In the genomic region with DNA sequence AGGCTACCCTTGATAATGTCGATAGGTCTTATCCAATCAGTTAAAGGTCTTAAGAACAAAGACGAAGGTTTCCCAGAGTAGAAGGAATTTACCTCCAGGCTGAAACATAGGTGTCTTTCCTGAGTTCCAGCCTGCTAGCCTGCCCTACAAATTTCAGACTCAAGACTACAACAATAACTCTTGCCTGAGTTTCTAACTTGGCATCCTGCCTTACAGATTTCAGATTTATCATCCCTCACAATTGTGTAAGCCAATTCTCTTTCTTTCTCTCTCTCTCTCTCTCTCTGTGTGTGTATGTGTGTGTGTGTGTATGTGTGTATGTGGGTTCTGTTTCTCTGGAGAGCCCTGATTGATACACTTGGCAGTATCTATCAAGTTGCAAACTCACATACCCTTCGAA, we compare ENCODE assay signal across 12 cellular contexts.
"Had no signal": no experiment of that assay in that cellular context is flagged by ENCODE, and none has a peak within 500 bp of the region (broad histone marks: within the 10 kb centered on the region; RNA-seq: fewer than 3 reads in every experiment).

No MANE protein-coding gene starts in this region.

- H3K4me3 ChIP-seq: cardiac muscle cell, heart left ventricle, lung, skin epidermis, suprapubic skin, transverse colon, vagina had no signal

- H3K27ac ChIP-seq: cardiac muscle cell, heart left ventricle, skin epidermis, suprapubic skin, transverse colon, vagina had no signal

- DNase-seq: activated CD4-positive, alpha-beta T cell treated with anti-CD3 and anti-CD28 coated beads, Interleukin-2, amount 50 U/mL, for 4 hours; activated CD8-positive, alpha-beta memory T cell treated with anti-CD3 and anti-CD28 coated beads for 24 hours; activated CD8-positive, alpha-beta memory T cell treated with anti-CD3 and anti-CD28 coated beads, Interleukin-2, amount 50 U/mL, for 4 hours; activated T-cell treated with anti-CD3 and anti-CD28 coated beads, Interleukin-2, amount 50 U/mL, for 24 hours; natural killer cell; transverse colon had no signal

- H3K27me3 ChIP-seq: cardiac muscle cell, suprapubic skin, vagina had no signal

- H3K36me3 ChIP-seq: cardiac muscle cell, heart left ventricle, suprapubic skin, transverse colon, vagina had no signal

- H3K9me3 ChIP-seq: suprapubic skin, transverse colon, vagina had no signal
